16 cellular contexts compared by ENCODE assay signal in the genomic region with DNA sequence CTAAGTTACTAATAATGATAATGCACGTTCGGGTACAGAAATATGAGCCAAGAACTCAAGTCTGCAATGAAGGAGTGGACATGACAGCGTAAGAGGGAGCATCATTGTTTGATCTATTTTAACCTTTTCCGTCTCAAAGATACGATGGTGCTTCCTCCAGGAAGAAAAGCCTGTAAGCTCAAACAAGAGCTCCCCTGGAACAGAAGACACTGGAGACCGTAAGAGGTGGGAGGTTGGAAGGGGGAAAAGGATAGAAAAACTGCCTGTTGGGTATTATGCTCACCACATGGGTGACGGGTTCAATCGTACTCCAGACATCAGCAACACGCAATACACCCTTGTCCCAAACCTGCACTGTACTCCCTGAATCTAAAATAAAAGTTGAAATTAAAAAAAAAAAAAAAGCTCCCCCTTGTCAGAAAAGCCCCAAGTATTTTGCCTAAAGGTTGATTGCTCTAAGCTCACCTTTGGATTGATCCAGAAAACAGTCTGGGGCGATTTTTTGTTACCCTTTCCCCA.
DNase-seq lines count a peak whose midpoint lies in the region; ATAC-seq and TF ChIP-seq lines count a peak whose summit lies in the region.
"Had no signal": no experiment of that assay in that cellular context is flagged by ENCODE, and none has a peak within 500 bp of the region (broad histone marks: within the 10 kb centered on the region; RNA-seq: fewer than 3 reads in every experiment).

No MANE protein-coding gene starts in this region.

- TF ChIP-seq CTCF in H9 (conservative IDR thresholded peaks at IDR 0.05) (no peak), endodermal cell (conservative IDR thresholded peaks at IDR 0.05) (no peak)

- H3K27ac ChIP-seq in H9 (ENCODE audit: insufficient read length, low read depth, low read length) (no peak overlapping the region), endodermal cell (ENCODE audit: low read depth, low read length) (no peak overlapping the region), mesodermal cell (ENCODE audit: low read depth, low read length, severe bottlenecking) (no peak overlapping the region)
- H3K27ac ChIP-seq: thyroid gland had no signal

- no peak overlapping the region for H2BK15ac ChIP-seq in H9 (ENCODE audit: low read depth, low read length)

- H3K56ac ChIP-seq in H9 (ENCODE audit: insufficient read length, low read depth, low read length), result no peak overlapping the region

- peaks cover 15% of the 10 kb centered on the region for H3K23me2 ChIP-seq in H9 (ENCODE audit: insufficient read length, low read depth, low read length, poor library complexity, severe bottlenecking)

- no peaks in the 10 kb centered on the region for H3K79me2 ChIP-seq in H9 (ENCODE audit: insufficient read depth, low read length)

- no peak overlapping the region for H4K5ac ChIP-seq in H9 (ENCODE audit: insufficient read length, low read depth, low read length)

- ATAC-seq in GM21423 (IDR thresholded peaks at IDR 0.05; ENCODE audit: unreplicated experiment) (no peak), GM21390 (IDR thresholded peaks at IDR 0.05; ENCODE audit: unreplicated experiment) (no peak), HG03460 (IDR thresholded peaks at IDR 0.05; ENCODE audit: unreplicated experiment) (no peak), GM18517 (IDR thresholded peaks at IDR 0.05; ENCODE audit: unreplicated experiment) (no peak)
- ATAC-seq: stimulated activated memory B cell treated with anti-CD40 and anti-IgM and Interleukin-4, amounts not matched to agents 10 μg/mL and 1 μg/mL and 100 μg/mL, for 72 hours had no signal

- peak overlapping the region; percentile 63 for H3K4me2 ChIP-seq in H9 (ENCODE audit: insufficient read depth, insufficient read length, low read length)

- no peaks in the 10 kb centered on the region for H3K4me1 ChIP-seq in H9 (ENCODE audit: insufficient read depth, low read length)
- no peaks in the 10 kb centered on the region for H3K4me1 ChIP-seq in endodermal cell (ENCODE audit: control insufficient read depth, insufficient read depth, low read length)
- H3K4me1 ChIP-seq in mesodermal cell (ENCODE audit: control insufficient read depth, insufficient read depth, low read length, poor library complexity, severe bottlenecking), result no peaks in the 10 kb centered on the region
- H3K4me1 ChIP-seq: thyroid gland had no signal

- H3K79me1 ChIP-seq in H9 (ENCODE audit: insufficient read depth, low read depth, low read length, poor library complexity, severe bottlenecking), result no peaks in the 10 kb centered on the region

- H3K9me3 ChIP-seq in H9 (ENCODE audit: control insufficient read depth, low read depth, low read length) (no peaks in the 10 kb centered on the region), endodermal cell (ENCODE audit: control insufficient read depth, low read length) (no peaks in the 10 kb centered on the region), mesodermal cell (ENCODE audit: control insufficient read depth, low read length) (no peaks in the 10 kb centered on the region)
- H3K9me3 ChIP-seq: thyroid gland had no signal

- no peak overlapping the region for H2BK20ac ChIP-seq in H9 (ENCODE audit: low read depth, low read length, poor library complexity, severe bottlenecking)

- H3K27me3 Mint-ChIP-seq in H9 (ENCODE audit: low read depth), result peaks cover 76% of the 10 kb centered on the region
- H3K27me3 Mint-ChIP-seq in endodermal cell (ENCODE audit: insufficient read depth), result peaks cover 72% of the 10 kb centered on the region

- H2BK5ac ChIP-seq in H9 (ENCODE audit: insufficient read length, low read length), result no peak overlapping the region

- H3K9ac ChIP-seq in H9 (ENCODE audit: extremely low read depth, insufficient read length, low read length) (no peak overlapping the region), endodermal cell (ENCODE audit: extremely low read depth, low read length, poor library complexity, severe bottlenecking) (no peak overlapping the region)

- no peak overlapping the region for H2AFZ ChIP-seq in H9 (ENCODE audit: low read length)

- no peak overlapping the region for H4K8ac ChIP-seq in H9 (replicated peaks; ENCODE audit: insufficient read length, low read depth, low read length)

- H2AK5ac ChIP-seq in H9 (ENCODE audit: insufficient read length, low read length), result no peak overlapping the region

- H3K4me1 Mint-ChIP-seq in H9 (peaks cover 26 to 32% of the 10 kb centered on the region in 2 experiments), endodermal cell (peaks cover 20% of the 10 kb centered on the region)
- H3K4me1 Mint-ChIP-seq: naive B cell had no signal

- H4K91ac ChIP-seq in H9 (ENCODE audit: insufficient read length, low read depth, low read length), result no peak overlapping the region

- H4K20me1 ChIP-seq in H9 (ENCODE audit: control insufficient read depth, insufficient read depth, insufficient read length), result no peaks in the 10 kb centered on the region

- WGBS in H9 (ENCODE audit: extremely low coverage, insufficient read length, low lambda C conversion rate), result no CpG with 5 or more reads among the region's 10 CpGs
- 23 to 24% methylated on average over 8 to 10 of the region's 10 CpGs for WGBS in endodermal cell (ENCODE audit: insufficient coverage in 1 of 2, insufficient read length in 1 of 2), 2 experiments
- 21 to 49% methylated on average over 2 to 7 of the region's 10 CpGs for WGBS in mesodermal cell (ENCODE audit: insufficient coverage in 2 of 2), 2 experiments

- no peak overlapping the region for H3K23ac ChIP-seq in H9 (ENCODE audit: insufficient read length, low read depth, low read length)

- H3K4ac ChIP-seq in H9 (ENCODE audit: low read depth, low read length), result no peak overlapping the region

- H3T11ph ChIP-seq in H9 (ENCODE audit: low read length), result no peak overlapping the region

- H2BK120ac ChIP-seq in H9 (ENCODE audit: low read depth, low read length, poor library complexity, severe bottlenecking), result no peak overlapping the region

- H3K27me3 ChIP-seq in H9 (ENCODE audit: insufficient read depth, low read length) (peaks cover 9% of the 10 kb centered on the region; the same call in 1 of the 2 replicates), endodermal cell (ENCODE audit: control insufficient read depth, insufficient read depth, low read length, poor library complexity, severe bottlenecking) (peaks cover 42% of the 10 kb centered on the region)

- no peak overlapping the region for H3K18ac ChIP-seq in H9 (ENCODE audit: insufficient read length, low read depth, low read length)

- H2BK12ac ChIP-seq in H9 (ENCODE audit: insufficient read length, low read depth, low read length), result no peak overlapping the region

- no peak for DNase-seq in H9
- DNase-seq in NCI-H69 (lab: John Stamatoyannopoulos, UW), result peak; percentile 7
- no peak for DNase-seq in endodermal cell
- DNase-seq: activated CD4-positive, alpha-beta memory T cell treated with anti-CD3 and anti-CD28 coated beads, Interleukin-2, amount 10 ng/mL, durations not matched to agents 7 days and 5 days; activated naive CD8-positive, alpha-beta T cell treated with anti-CD3 and anti-CD28 coated beads, Interleukin-2, amount 10 ng/mL, durations not matched to agents 7 days and 5 days; Calu3; naive B cell; NCI-H187; posterior cingulate gyrus; thyroid gland had no signal

- H3K4me3 Mint-ChIP-seq in H9 (peak overlapping the region; percentile 81 to 93), endodermal cell (peak overlapping the region; percentile 61)
- H3K4me3 Mint-ChIP-seq: activated CD4-positive, alpha-beta memory T cell treated with anti-CD3 and anti-CD28 coated beads, Interleukin-2, amount 10 ng/mL, durations not matched to agents 7 days and 5 days; activated naive CD8-positive, alpha-beta T cell treated with anti-CD3 and anti-CD28 coated beads, Interleukin-2, amount 10 ng/mL, durations not matched to agents 7 days and 5 days; stimulated activated memory B cell treated with anti-CD40 and anti-IgM and Interleukin-4, amounts not matched to agents 10 μg/mL and 1 μg/mL and 100 μg/mL, for 72 hours had no signal

- H3K9me3 Mint-ChIP-seq in H9 (no peaks in the 10 kb centered on the region; a peak in 2 of 5 replicates), endodermal cell (no peaks in the 10 kb centered on the region)

- H3K4me3 ChIP-seq in endodermal cell (ENCODE audit: low read length), result peak overlapping the region; percentile 86
- H3K4me3 ChIP-seq in mesodermal cell (ENCODE audit: extremely low read depth, insufficient read depth, low read length, poor library complexity, severe bottlenecking), result peak overlapping the region; percentile 20
- H3K4me3 ChIP-seq: thyroid gland had no signal

- H3K14ac ChIP-seq in H9 (ENCODE audit: insufficient read depth, low read length), result no peak overlapping the region

- H3K27ac Mint-ChIP-seq in H9 (no peak overlapping the region), endodermal cell (no peak overlapping the region)
- H3K27ac Mint-ChIP-seq: activated CD4-positive, alpha-beta memory T cell treated with anti-CD3 and anti-CD28 coated beads, Interleukin-2, amount 10 ng/mL, durations not matched to agents 7 days and 5 days; activated naive CD8-positive, alpha-beta T cell treated with anti-CD3 and anti-CD28 coated beads, Interleukin-2, amount 10 ng/mL, durations not matched to agents 7 days and 5 days; stimulated activated memory B cell treated with anti-CD40 and anti-IgM and Interleukin-4, amounts not matched to agents 10 μg/mL and 1 μg/mL and 100 μg/mL, for 72 hours had no signal

- H3K36me3 ChIP-seq in endodermal cell (ENCODE audit: control insufficient read depth, insufficient read depth, low read length), result no peaks in the 10 kb centered on the region
- H3K36me3 ChIP-seq in mesodermal cell (ENCODE audit: control insufficient read depth, insufficient read depth, low read length), result no peaks in the 10 kb centered on the region
- H3K36me3 ChIP-seq: thyroid gland had no signal

- H3K36me3 Mint-ChIP-seq in H9 (ENCODE audit: insufficient read depth in 1 of 3, low read depth in 3 of 3) (no peaks in the 10 kb centered on the region), endodermal cell (ENCODE audit: low read depth) (no peaks in the 10 kb centered on the region)
- H3K36me3 Mint-ChIP-seq: activated naive CD8-positive, alpha-beta T cell treated with anti-CD3 and anti-CD28 coated beads, Interleukin-2, amount 10 ng/mL, durations not matched to agents 7 days and 5 days had no signal
